In the genomic region with DNA sequence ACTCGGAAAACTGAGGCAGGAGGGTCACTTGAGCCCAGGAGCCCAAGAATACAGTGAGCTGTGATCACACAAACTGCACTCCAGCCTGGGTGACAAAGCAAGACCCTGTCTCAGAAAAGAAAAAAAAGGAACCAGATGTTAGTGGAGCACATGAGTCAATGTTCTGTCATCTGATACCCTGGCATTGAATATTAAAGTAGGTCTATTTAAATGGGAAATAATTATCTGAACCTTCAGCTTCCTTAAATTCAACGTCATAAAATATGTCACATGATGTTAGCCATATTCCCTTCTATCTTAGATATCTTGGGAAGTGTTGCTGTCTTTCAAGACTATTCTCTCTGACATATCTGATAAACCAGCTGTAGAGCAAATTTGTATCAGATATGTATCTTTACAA, we compare ENCODE assay signal across 1 cellular context.
TF ChIP-seq lines count a peak whose summit lies in the region.

No MANE protein-coding gene starts in this region.

TF ChIP-seq in SK-N-SH treated with all-trans-retinoic acid at 6 μM for 48 hours, 23 proteins besides CTCF, POLR2A, EP300 and RAD21 (continued from another document):
- no peak for TF ChIP-seq SNAI2 (CRISPR knock-in tag; IDR thresholded peaks at IDR 0.05)
- TF ChIP-seq, protein P1, sequence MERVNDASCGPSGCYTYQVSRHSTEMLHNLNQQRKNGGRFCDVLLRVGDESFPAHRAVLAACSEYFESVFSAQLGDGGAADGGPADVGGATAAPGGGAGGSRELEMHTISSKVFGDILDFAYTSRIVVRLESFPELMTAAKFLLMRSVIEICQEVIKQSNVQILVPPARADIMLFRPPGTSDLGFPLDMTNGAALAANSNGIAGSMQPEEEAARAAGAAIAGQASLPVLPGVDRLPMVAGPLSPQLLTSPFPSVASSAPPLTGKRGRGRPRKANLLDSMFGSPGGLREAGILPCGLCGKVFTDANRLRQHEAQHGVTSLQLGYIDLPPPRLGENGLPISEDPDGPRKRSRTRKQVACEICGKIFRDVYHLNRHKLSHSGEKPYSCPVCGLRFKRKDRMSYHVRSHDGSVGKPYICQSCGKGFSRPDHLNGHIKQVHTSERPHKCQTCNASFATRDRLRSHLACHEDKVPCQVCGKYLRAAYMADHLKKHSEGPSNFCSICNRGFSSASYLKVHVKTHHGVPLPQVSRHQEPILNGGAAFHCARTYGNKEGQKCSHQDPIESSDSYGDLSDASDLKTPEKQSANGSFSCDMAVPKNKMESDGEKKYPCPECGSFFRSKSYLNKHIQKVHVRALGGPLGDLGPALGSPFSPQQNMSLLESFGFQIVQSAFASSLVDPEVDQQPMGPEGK (CRISPR knock-in tag; IDR thresholded peaks at IDR 0.05; ENCODE audit: borderline replicate concordance) = no peak
- TF ChIP-seq, protein P2, sequence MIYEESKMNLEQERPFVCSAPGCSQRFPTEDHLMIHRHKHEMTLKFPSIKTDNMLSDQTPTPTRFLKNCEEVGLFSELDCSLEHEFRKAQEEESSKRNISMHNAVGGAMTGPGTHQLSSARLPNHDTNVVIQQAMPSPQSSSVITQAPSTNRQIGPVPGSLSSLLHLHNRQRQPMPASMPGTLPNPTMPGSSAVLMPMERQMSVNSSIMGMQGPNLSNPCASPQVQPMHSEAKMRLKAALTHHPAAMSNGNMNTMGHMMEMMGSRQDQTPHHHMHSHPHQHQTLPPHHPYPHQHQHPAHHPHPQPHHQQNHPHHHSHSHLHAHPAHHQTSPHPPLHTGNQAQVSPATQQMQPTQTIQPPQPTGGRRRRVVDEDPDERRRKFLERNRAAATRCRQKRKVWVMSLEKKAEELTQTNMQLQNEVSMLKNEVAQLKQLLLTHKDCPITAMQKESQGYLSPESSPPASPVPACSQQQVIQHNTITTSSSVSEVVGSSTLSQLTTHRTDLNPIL (CRISPR knock-in tag; IDR thresholded peaks at IDR 0.05; ENCODE audit: low read depth) = no peak
- no peak for TF ChIP-seq ZFP30 (CRISPR knock-in tag; IDR thresholded peaks at IDR 0.05)
- TF ChIP-seq, protein P3, sequence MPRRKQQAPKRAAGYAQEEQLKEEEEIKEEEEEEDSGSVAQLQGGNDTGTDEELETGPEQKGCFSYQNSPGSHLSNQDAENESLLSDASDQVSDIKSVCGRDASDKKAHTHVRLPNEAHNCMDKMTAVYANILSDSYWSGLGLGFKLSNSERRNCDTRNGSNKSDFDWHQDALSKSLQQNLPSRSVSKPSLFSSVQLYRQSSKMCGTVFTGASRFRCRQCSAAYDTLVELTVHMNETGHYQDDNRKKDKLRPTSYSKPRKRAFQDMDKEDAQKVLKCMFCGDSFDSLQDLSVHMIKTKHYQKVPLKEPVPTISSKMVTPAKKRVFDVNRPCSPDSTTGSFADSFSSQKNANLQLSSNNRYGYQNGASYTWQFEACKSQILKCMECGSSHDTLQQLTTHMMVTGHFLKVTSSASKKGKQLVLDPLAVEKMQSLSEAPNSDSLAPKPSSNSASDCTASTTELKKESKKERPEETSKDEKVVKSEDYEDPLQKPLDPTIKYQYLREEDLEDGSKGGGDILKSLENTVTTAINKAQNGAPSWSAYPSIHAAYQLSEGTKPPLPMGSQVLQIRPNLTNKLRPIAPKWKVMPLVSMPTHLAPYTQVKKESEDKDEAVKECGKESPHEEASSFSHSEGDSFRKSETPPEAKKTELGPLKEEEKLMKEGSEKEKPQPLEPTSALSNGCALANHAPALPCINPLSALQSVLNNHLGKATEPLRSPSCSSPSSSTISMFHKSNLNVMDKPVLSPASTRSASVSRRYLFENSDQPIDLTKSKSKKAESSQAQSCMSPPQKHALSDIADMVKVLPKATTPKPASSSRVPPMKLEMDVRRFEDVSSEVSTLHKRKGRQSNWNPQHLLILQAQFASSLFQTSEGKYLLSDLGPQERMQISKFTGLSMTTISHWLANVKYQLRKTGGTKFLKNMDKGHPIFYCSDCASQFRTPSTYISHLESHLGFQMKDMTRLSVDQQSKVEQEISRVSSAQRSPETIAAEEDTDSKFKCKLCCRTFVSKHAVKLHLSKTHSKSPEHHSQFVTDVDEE (CRISPR knock-in tag; IDR thresholded peaks at IDR 0.05) = no peak
- no peak for TF ChIP-seq ZC3H10 (CRISPR knock-in tag; IDR thresholded peaks at IDR 0.05)
- TF ChIP-seq ESRRG (CRISPR knock-in tag; IDR thresholded peaks at IDR 0.05) = no peak
- no peak for TF ChIP-seq ISL1 (CRISPR knock-in tag; IDR thresholded peaks at IDR 0.05)
- no peak for TF ChIP-seq RARB (CRISPR knock-in tag; IDR thresholded peaks at IDR 0.05)
- TF ChIP-seq TOX (CRISPR knock-in tag; IDR thresholded peaks at IDR 0.05; ENCODE audit: borderline replicate concordance) = no peak
